ENCODE assay signal across 12 cellular contexts in the genomic region with DNA sequence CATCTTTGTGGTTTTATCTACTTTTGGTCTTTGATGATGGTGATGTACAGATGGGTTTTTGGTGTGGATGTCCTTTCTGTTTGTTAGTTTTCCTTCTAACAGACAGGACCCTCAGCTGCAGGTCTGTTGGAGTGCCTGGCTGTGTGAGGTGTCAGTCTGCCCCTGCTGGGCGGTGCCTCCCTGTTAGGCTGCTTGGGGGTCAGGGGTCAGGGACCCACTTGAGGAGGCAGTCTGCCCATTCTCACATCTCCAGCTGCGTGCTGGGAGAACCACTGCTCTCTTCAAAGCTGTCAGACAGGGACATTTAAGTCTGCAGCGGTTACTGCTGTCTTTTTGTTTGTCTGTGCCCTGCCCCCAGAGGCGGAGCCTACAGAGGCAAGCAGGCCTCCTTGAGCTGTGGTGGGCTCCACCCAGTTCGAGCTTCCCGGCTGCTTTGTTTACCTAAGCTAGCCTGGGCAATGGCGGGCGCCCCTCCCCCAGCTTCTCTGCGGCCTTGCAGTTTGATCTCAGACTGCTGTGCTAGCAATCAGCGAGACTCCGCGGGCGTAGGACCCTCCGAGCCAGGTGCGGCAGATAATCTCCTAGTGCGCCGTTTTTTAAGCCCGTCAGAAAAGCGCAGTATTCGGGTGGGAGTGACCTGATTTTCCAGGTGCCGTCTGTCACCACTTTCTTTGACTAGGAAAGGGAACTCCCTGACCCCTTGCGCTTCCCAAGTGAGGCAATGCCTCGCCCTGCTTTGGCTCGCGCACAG. TPM values are rescaled to one million over a fixed set of nuclear protein-coding genes. Genes with fewer than 3 reads are reported as not detected.
DNase-seq lines count a peak whose midpoint lies in the region; ATAC-seq, FAIRE-seq and TF ChIP-seq lines count a peak whose summit lies in the region.
"Not testable (repeated sequence)": the region's sequence is repeated elsewhere in the genome, so short reads cannot be mapped to it uniquely, and the experiment has no call there.
"Had no signal": no experiment of that assay in that cellular context is flagged by ENCODE, and none has a peak within 500 bp of the region (broad histone marks: within the 10 kb centered on the region; RNA-seq: fewer than 3 reads in every experiment).

No MANE protein-coding gene starts in this region.

- not testable (repeated sequence) for FAIRE-seq in HepG2 (lab: Jason Lieb, UNC)

- POLR2A ChIA-PET in HepG2 (lab: Yijun Ruan, JAX): not testable (repeated sequence)

- not testable (repeated sequence) for BruUV-seq in HepG2 (replicated peaks; lab: Mats Ljungman, UMichigan)

- peak overlapping the region; percentile 47; the same call in 1 of the 2 replicates for H3K4me2 ChIP-seq in HepG2 (ENCODE audit: low read depth, low read length)

- TF ChIP-seq POLR2A in body of pancreas (IDR thresholded peaks at IDR 0.05); HepG2 (IDR thresholded peaks at IDR 0.05; ENCODE audit: insufficient read depth in 1 of 2, low read depth in 2 of 2, low read length in 2 of 2): not testable (repeated sequence)

- peaks cover 18% of the 10 kb centered on the region for H3K36me3 Mint-ChIP-seq in glutamatergic neuron (ENCODE audit: unreplicated experiment)
- peaks cover 10% of the 10 kb centered on the region for H3K36me3 Mint-ChIP-seq in progenitor cell of endocrine pancreas (ENCODE audit: insufficient read depth)

- not testable (repeated sequence) for H3K9ac ChIP-seq in HepG2 (ENCODE audit: insufficient read depth, low read depth, low read length)

- not testable (repeated sequence) for H3K4me3 ChIP-seq in body of pancreas
- peak overlapping the region in 1 of 3 experiments; percentile 24; a peak in 1 of 6 replicates for H3K4me3 ChIP-seq in HepG2 (replicated peaks in 1 of 3; ENCODE audit: insufficient read depth in 1 of 3, low read depth in 2 of 3, low read length in 3 of 3)

- not testable (repeated sequence) for H3K4me1 ChIP-seq in body of pancreas; HepG2 (ENCODE audit: insufficient read depth, low read length)

- intact Hi-C loops in body of pancreas (cut with DNase I); HepG2 (cut with micrococcal nuclease; ENCODE audit: unreplicated experiment): not testable (repeated sequence)

- in situ Hi-C loops in HepG2 (cut with HindIII; ENCODE audit: extremely low pct_ligation_motif_present, low pct_unique_long_range_greater_than_20kb): not testable (repeated sequence)

- H4K20me1 ChIP-seq in HepG2 (ENCODE audit: insufficient read depth, low read length): not testable (repeated sequence)

- not testable (repeated sequence) for H3K9me3 Mint-ChIP-seq in glutamatergic neuron (ENCODE audit: unreplicated experiment)
- H3K9me3 Mint-ChIP-seq in progenitor cell of endocrine pancreas (ENCODE audit: low read depth): peaks cover 24% of the 10 kb centered on the region

- H3K4me3 Mint-ChIP-seq in glutamatergic neuron (ENCODE audit: unreplicated experiment) (peak overlapping the region; percentile 42), progenitor cell of endocrine pancreas (ENCODE audit: low read depth) (peak overlapping the region; percentile 79)

- not testable (repeated sequence) for H2AFZ ChIP-seq in HepG2 (ENCODE audit: low read length)

- ATAC-seq in body of pancreas, HepG2: not testable (repeated sequence)

- not testable (repeated sequence) for H3K9me3 ChIP-seq in body of pancreas; HepG2 (ENCODE audit: low read length)

- not testable (repeated sequence) for H3K36me3 ChIP-seq in body of pancreas (replicated peaks in 1 of 2; ENCODE audit: insufficient read depth in 1 of 2, low read depth in 2 of 2); HepG2 (replicated peaks in 1 of 2; ENCODE audit: control insufficient read depth in 1 of 2, insufficient read depth in 2 of 2, low read length in 2 of 2)

- 23 to 36% methylated on average over 23 to 25 of the region's 25 CpGs for WGBS in body of pancreas, 2 donors
- WGBS in HepG2 (ENCODE audit: low lambda C conversion rate): 55% methylated on average over 10 of the region's 25 CpGs

- CTCF ChIA-PET in HepG2 (lab: Yijun Ruan, JAX; ENCODE audit: low intra/inter-chr PET ratio, low total read pairs): not testable (repeated sequence)

- TF ChIP-seq CTCF in body of pancreas (IDR thresholded peaks at IDR 0.05); glutamatergic neuron (IDR thresholded peaks at IDR 0.05; ENCODE audit: partially characterized antibody, unreplicated experiment); HepG2 (CRISPR knock-in tag; IDR thresholded peaks at IDR 0.05); progenitor cell of endocrine pancreas (IDR thresholded peaks at IDR 0.05; ENCODE audit: unreplicated experiment): not testable (repeated sequence)

- not testable (repeated sequence) for TF ChIP-seq EP300 in HepG2 (IDR thresholded peaks at IDR 0.05; ENCODE audit: low read depth in 2 of 2, low read length in 2 of 2); HepG2 (CRISPR knock-in tag; IDR thresholded peaks at IDR 0.05; ENCODE audit: borderline replicate concordance)

- not testable (repeated sequence) for H3K27ac ChIP-seq in body of pancreas; HepG2 (ENCODE audit: extremely low read length, insufficient read depth, low read length)

- peak; percentile 2 for DNase-seq in HK-2 (ENCODE audit: unreplicated experiment)
- peak; percentile 19 to 48 for DNase-seq in NCI-H526 (lab: John Stamatoyannopoulos, UW)
- DNase-seq in activated CD4-positive, alpha-beta T cell treated with anti-CD3 and anti-CD28 coated beads, Interleukin-2, amount 50 U/mL, for 48 hours: peak; percentile 6 to 17
- peak; percentile 15 to 66 (median 36) for DNase-seq in body of pancreas
- DNase-seq in glutamatergic neuron: peak; percentile 39
- DNase-seq in HepG2 (ENCODE audit: low spot score): peak; percentile 18
- DNase-seq in progenitor cell of endocrine pancreas (ENCODE audit: low spot score, unreplicated experiment): peak; percentile 9

- not testable (repeated sequence) for H3K27me3 ChIP-seq in body of pancreas; HepG2 (ENCODE audit: control insufficient read depth in 1 of 2, insufficient read depth in 2 of 2, low read length in 2 of 2)

- H3K27ac Mint-ChIP-seq in glutamatergic neuron (ENCODE audit: unreplicated experiment) (peak overlapping the region; percentile 77), progenitor cell of endocrine pancreas (peak overlapping the region; percentile 92)

- H3K4me1 Mint-ChIP-seq in glutamatergic neuron (ENCODE audit: low read depth, unreplicated experiment); progenitor cell of endocrine pancreas (ENCODE audit: low read depth): not testable (repeated sequence)

- not testable (repeated sequence) for H3K79me2 ChIP-seq in HepG2 (ENCODE audit: insufficient read depth, low read length)

- not testable (repeated sequence) for H3K27me3 Mint-ChIP-seq in glutamatergic neuron (ENCODE audit: unreplicated experiment); progenitor cell of endocrine pancreas

- TF ChIP-seq RAD21 in HepG2 (CRISPR knock-in tag; IDR thresholded peaks at IDR 0.05): not testable (repeated sequence)

RNA-seq across cellular contexts. Expression of gene PROKR1, which starts 36.0 kb away (rescaled TPM):
- total RNA-seq in body of pancreas (not detected), glutamatergic neuron (ENCODE audit: unreplicated experiment) (0.83 TPM), HepG2 (2016; rRNA removed; fragmentation: Illumina TruSeq; extraction: Trizol) (not detected in 2 replicates), progenitor cell of endocrine pancreas (0.09 and 0.12 TPM in 2 replicates)
- total RNA-seq in HepG2 (2016; cell fraction: cytosol; rRNA removed; fragmentation: Illumina TruSeq; extraction: Trizol; ENCODE audit: low read depth): not detected in 2 replicates
- total RNA-seq in HepG2 (2016; cell fraction: insoluble cytoplasmic fraction; rRNA removed; fragmentation: Illumina TruSeq; extraction: Trizol): not detected in 2 replicates
- total RNA-seq in HepG2 (2016; cell fraction: membrane; rRNA removed; fragmentation: Illumina TruSeq; extraction: Trizol): not detected in 2 replicates
- total RNA-seq in HepG2 (2016; cell fraction: nucleus; rRNA removed; fragmentation: Illumina TruSeq; extraction: Trizol): not detected in 2 replicates
- polyA plus RNA-seq in HepG2 (2011; rRNA removed): not detected in 2 replicates
- not detected in 2 replicates for polyA plus RNA-seq in HepG2 (2011; cell fraction: cytosol; rRNA removed)
- not detected in 2 replicates for polyA plus RNA-seq in HepG2 (2011; cell fraction: nucleus; rRNA removed)
- not detected in 2 replicates for polyA plus RNA-seq in HepG2 (2012)
- not detected in 2 replicates for polyA plus RNA-seq in HepG2 (2016; cell fraction: cytosol; fragmentation: Illumina TruSeq; extraction: Trizol; ENCODE audit: low read depth)
- polyA plus RNA-seq in HepG2 (2016; cell fraction: insoluble cytoplasmic fraction; fragmentation: Illumina TruSeq; extraction: Trizol; ENCODE audit: low read depth): not detected in 2 replicates
- polyA plus RNA-seq in HepG2 (2016; cell fraction: membrane; fragmentation: Illumina TruSeq; extraction: Trizol; ENCODE audit: low read depth): not detected in 2 replicates
- not detected in 2 replicates for polyA plus RNA-seq in HepG2 (2016; cell fraction: nucleus; fragmentation: Illumina TruSeq; extraction: Trizol; ENCODE audit: insufficient read depth, low read depth)
- not detected in 2 replicates for polyA minus RNA-seq in HepG2 (2011; rRNA and poly(A)+ RNA removed; ENCODE audit: low replicate concordance)
- not detected in 2 replicates for polyA minus RNA-seq in HepG2 (2011; cell fraction: cytosol; rRNA and poly(A)+ RNA removed)
- not detected in 2 replicates for polyA minus RNA-seq in HepG2 (2011; cell fraction: nucleus; rRNA and poly(A)+ RNA removed)
- total RNA-seq: CD8-positive, alpha-beta T cell; glomerular endothelial cell; HT1080; mammary epithelial cell; pulmonary artery endothelial cell had no signal

RNA-seq across cellular contexts. Expression of gene ARHGAP25, which starts 55.3 kb away (rescaled TPM):
- total RNA-seq in body of pancreas (1 to 10 TPM; 4.2 to 6.6 TPM), glutamatergic neuron (ENCODE audit: unreplicated experiment) (1.4 TPM), HepG2 (2016; rRNA removed; fragmentation: Illumina TruSeq; extraction: Trizol) (not detected in 2 replicates), progenitor cell of endocrine pancreas (1.3 and 1.8 TPM in 2 replicates)
- total RNA-seq in HepG2 (2016; cell fraction: cytosol; rRNA removed; fragmentation: Illumina TruSeq; extraction: Trizol; ENCODE audit: low read depth): not detected in 2 replicates
- not detected in 2 replicates for total RNA-seq in HepG2 (2016; cell fraction: insoluble cytoplasmic fraction; rRNA removed; fragmentation: Illumina TruSeq; extraction: Trizol)
- not detected in 2 replicates for total RNA-seq in HepG2 (2016; cell fraction: membrane; rRNA removed; fragmentation: Illumina TruSeq; extraction: Trizol)
- total RNA-seq in HepG2 (2016; cell fraction: nucleus; rRNA removed; fragmentation: Illumina TruSeq; extraction: Trizol): not detected in 2 replicates
- not detected in 2 replicates for polyA plus RNA-seq in HepG2 (2011; rRNA removed)
- polyA plus RNA-seq in HepG2 (2011; cell fraction: cytosol; rRNA removed): not detected in 2 replicates
- not detected in 2 replicates for polyA plus RNA-seq in HepG2 (2011; cell fraction: nucleus; rRNA removed)
- not detected in 2 replicates for polyA plus RNA-seq in HepG2 (2012)
- polyA plus RNA-seq in HepG2 (2016; cell fraction: cytosol; fragmentation: Illumina TruSeq; extraction: Trizol; ENCODE audit: low read depth): not detected in 2 replicates
- not detected in 2 replicates for polyA plus RNA-seq in HepG2 (2016; cell fraction: insoluble cytoplasmic fraction; fragmentation: Illumina TruSeq; extraction: Trizol; ENCODE audit: low read depth)
- not detected in 2 replicates for polyA plus RNA-seq in HepG2 (2016; cell fraction: membrane; fragmentation: Illumina TruSeq; extraction: Trizol; ENCODE audit: low read depth)
- polyA plus RNA-seq in HepG2 (2016; cell fraction: nucleus; fragmentation: Illumina TruSeq; extraction: Trizol; ENCODE audit: insufficient read depth, low read depth): not detected in 2 replicates
- 1.2 TPM in 1 of 2 replicates, not detected in the other for polyA minus RNA-seq in HepG2 (2011; rRNA and poly(A)+ RNA removed; ENCODE audit: low replicate concordance)
- polyA minus RNA-seq in HepG2 (2011; cell fraction: cytosol; rRNA and poly(A)+ RNA removed): not detected in 2 replicates
- polyA minus RNA-seq in HepG2 (2011; cell fraction: nucleus; rRNA and poly(A)+ RNA removed): not detected in 2 replicates
- total RNA-seq: HT1080 had no signal
